ENCODE assay signal across 19 cellular contexts in genomic region chr5:55030220-55030619, GRCh38. TPM values are rescaled to one million over a fixed set of nuclear protein-coding genes. Genes with fewer than 3 reads are reported as not detected.
A peak's percentile ranks its signal among the peaks of the same experiment; 100 is the strongest.
DNase-seq lines count a peak whose midpoint lies in the region; ATAC-seq and TF ChIP-seq lines count a peak whose summit lies in the region.
"Had no signal": no experiment of that assay in that cellular context is flagged by ENCODE, and none has a peak within 500 bp of the region (broad histone marks: within the 10 kb centered on the region; RNA-seq: fewer than 3 reads in every experiment).

No MANE protein-coding gene starts in this region.

- no peaks in the 10 kb centered on the region for H3K4me1 ChIP-seq in A673 (ENCODE audit: insufficient read depth, low read length, poor library complexity, severe bottlenecking)
- H3K4me1 ChIP-seq: right atrium auricular region, uterus had no signal

- no peak for TF ChIP-seq CTCF in A673 (conservative IDR thresholded peaks at IDR 0.05; ENCODE audit: low read depth, low read length)

- H3K27me3 Mint-ChIP-seq in activated naive CD4-positive, alpha-beta T cell treated with anti-CD3 and anti-CD28 coated beads, Interleukin-2, amount 10 ng/mL, durations not matched to agents 7 days and 5 days = peaks cover 3% of the 10 kb centered on the region
- H3K27me3 Mint-ChIP-seq in effector memory CD8-positive, alpha-beta T cell = no peaks in the 10 kb centered on the region
- H3K27me3 Mint-ChIP-seq in activated T-helper 17 cell treated with anti-CD3 and anti-CD28 coated beads, Interleukin-2, amount 50 U/mL, for 72 hours = no peaks in the 10 kb centered on the region

- H3K27ac ChIP-seq in A673 (ENCODE audit: low read depth, low read length, poor library complexity, severe bottlenecking) = no peak overlapping the region
- H3K27ac ChIP-seq: cardiac muscle cell, neutrophil, right atrium auricular region, uterus had no signal

- H3K4me1 Mint-ChIP-seq in activated naive CD4-positive, alpha-beta T cell treated with anti-CD3 and anti-CD28 coated beads, Interleukin-2, amount 10 ng/mL, durations not matched to agents 7 days and 5 days = peaks cover 71% of the 10 kb centered on the region
- H3K4me1 Mint-ChIP-seq in effector memory CD8-positive, alpha-beta T cell (ENCODE audit: low read depth in 2 of 2) = peaks cover 44 to 74% of the 10 kb centered on the region in 2 donors
- H3K4me1 Mint-ChIP-seq in activated T-helper 17 cell treated with anti-CD3 and anti-CD28 coated beads, Interleukin-2, amount 50 U/mL, for 72 hours = peaks cover 15% of the 10 kb centered on the region

- H3K4me3 Mint-ChIP-seq in activated naive CD4-positive, alpha-beta T cell treated with anti-CD3 and anti-CD28 coated beads, Interleukin-2, amount 10 ng/mL, durations not matched to agents 7 days and 5 days = no peak overlapping the region
- peak overlapping the region in 1 of 2 donors; percentile 39 for H3K4me3 Mint-ChIP-seq in effector memory CD8-positive, alpha-beta T cell
- H3K4me3 Mint-ChIP-seq in activated T-helper 17 cell treated with anti-CD3 and anti-CD28 coated beads, Interleukin-2, amount 50 U/mL, for 72 hours = no peak overlapping the region

- peak; percentile 10 for ATAC-seq in effector memory CD8-positive, alpha-beta T cell (replicated peaks)
- no peak for ATAC-seq in activated T-helper 17 cell treated with anti-CD3 and anti-CD28 coated beads, Interleukin-2, amount 50 U/mL, for 72 hours (replicated peaks)
- ATAC-seq: activated CD4-positive, CD25-positive, alpha-beta regulatory T cell treated with anti-CD3 and anti-CD28 coated beads, Interleukin-2, amount 50 U/mL, for 24 hours; esophagus mucosa had no signal

- no peak for DNase-seq in activated naive CD4-positive, alpha-beta T cell treated with anti-CD3 and anti-CD28 coated beads, Interleukin-2, amount 10 ng/mL, durations not matched to agents 7 days and 5 days
- no peak for DNase-seq in activated naive CD4-positive, alpha-beta T cell treated with Interleukin-2 at 50 U/mL for 16 hours
- peak; percentile 46 for DNase-seq in NCI-H748 treated with DMSO at 0.1 percent for 48 hours (lab: John Stamatoyannopoulos, UW)
- no peak for DNase-seq in effector memory CD8-positive, alpha-beta T cell
- DNase-seq in cerebellum (ENCODE audit: low spot score) = no peak
- DNase-seq in NCI-H524 (lab: John Stamatoyannopoulos, UW) = no peak
- DNase-seq in A673 (ENCODE audit: low spot score) = no peak
- DNase-seq: activated CD8-positive, alpha-beta memory T cell treated with anti-CD3 and anti-CD28 coated beads for 24 hours; KBM-7; NCI-H187 treated with DMSO at 0.1 percent for 48 hours; NCI-H510A treated with DMSO at 0.1 percent for 48 hours; substantia nigra; uterus had no signal

- POLR2A ChIA-PET in A673 (lab: Charles Lee; ENCODE audit: low non-redundant PET) = no interaction called here

- peaks cover 7% of the 10 kb centered on the region for H3K27me3 ChIP-seq in A673 (replicated peaks; ENCODE audit: insufficient read depth, low read depth, low read length, poor library complexity)
- H3K27me3 ChIP-seq: cardiac muscle cell, right atrium auricular region, uterus had no signal

- peak overlapping the region; percentile 20 for H3K27ac Mint-ChIP-seq in activated naive CD4-positive, alpha-beta T cell treated with anti-CD3 and anti-CD28 coated beads, Interleukin-2, amount 10 ng/mL, durations not matched to agents 7 days and 5 days
- peak overlapping the region; percentile 81 to 88 for H3K27ac Mint-ChIP-seq in effector memory CD8-positive, alpha-beta T cell
- H3K27ac Mint-ChIP-seq in activated T-helper 17 cell treated with anti-CD3 and anti-CD28 coated beads, Interleukin-2, amount 50 U/mL, for 72 hours = no peak overlapping the region

- H3K9me3 Mint-ChIP-seq in activated naive CD4-positive, alpha-beta T cell treated with anti-CD3 and anti-CD28 coated beads, Interleukin-2, amount 10 ng/mL, durations not matched to agents 7 days and 5 days = peaks cover 34% of the 10 kb centered on the region
- H3K9me3 Mint-ChIP-seq in effector memory CD8-positive, alpha-beta T cell = no peaks in the 10 kb centered on the region
- no peaks in the 10 kb centered on the region for H3K9me3 Mint-ChIP-seq in activated T-helper 17 cell treated with anti-CD3 and anti-CD28 coated beads, Interleukin-2, amount 50 U/mL, for 72 hours

- peaks cover 66% of the 10 kb centered on the region for H3K36me3 Mint-ChIP-seq in activated naive CD4-positive, alpha-beta T cell treated with anti-CD3 and anti-CD28 coated beads, Interleukin-2, amount 10 ng/mL, durations not matched to agents 7 days and 5 days
- peaks cover 75% of the 10 kb centered on the region for H3K36me3 Mint-ChIP-seq in effector memory CD8-positive, alpha-beta T cell (ENCODE audit: insufficient read depth)
- no peaks in the 10 kb centered on the region for H3K36me3 Mint-ChIP-seq in activated T-helper 17 cell treated with anti-CD3 and anti-CD28 coated beads, Interleukin-2, amount 50 U/mL, for 72 hours (ENCODE audit: low read depth)

- intact Hi-C loops in A673 (cut with micrococcal nuclease; ENCODE audit: unreplicated experiment) = no loop called here

- CTCF ChIA-PET in activated naive CD4-positive, alpha-beta T cell treated with anti-CD3 and anti-CD28 coated beads, Interleukin-2, amount 10 ng/mL, durations not matched to agents 7 days and 5 days (lab: Charles Lee) = interaction anchor here (1.8 kb wide), 1 partner anchor 86 kb away, joined by 5 read pairs; no protein-coding TSS in a partner anchor
- CTCF ChIA-PET in A673 (lab: Charles Lee) = no interaction called here

- H3K9me3 ChIP-seq in A673 (ENCODE audit: low read depth, low read length, poor library complexity, severe bottlenecking) = no peaks in the 10 kb centered on the region
- H3K9me3 ChIP-seq: neutrophil, right atrium auricular region, uterus had no signal

- H3K4me3 ChIP-seq in A673 (ENCODE audit: low read depth, low read length, poor library complexity, severe bottlenecking) = no peak overlapping the region
- H3K4me3 ChIP-seq: cardiac muscle cell, right atrium auricular region, uterus had no signal

- BruUV-seq in A673 (replicated peaks; lab: Mats Ljungman, UMichigan) = no TSS peak

- H3K36me3 ChIP-seq in A673 (ENCODE audit: insufficient read depth, low read length, poor library complexity, severe bottlenecking) = no peaks in the 10 kb centered on the region
- H3K36me3 ChIP-seq: cardiac muscle cell, neutrophil, right atrium auricular region, uterus had no signal

RNA-seq across cellular contexts. Expression of gene GZMK, which starts 6.2 kb away (rescaled TPM):
- under 1 TPM; 0.43 to 0.69 TPM for total RNA-seq in activated T-helper 17 cell treated with anti-CD3 and anti-CD28 coated beads, Interleukin-2, amount 50 U/mL, for 72 hours
- total RNA-seq in cerebellum (not detected), A673 (2021) (not detected in 2 replicates)
- total RNA-seq: cardiac muscle cell, esophagus mucosa had no signal

RNA-seq across cellular contexts. Expression of gene ESM1, which starts 44.8 kb away (rescaled TPM):
- total RNA-seq in activated T-helper 17 cell treated with anti-CD3 and anti-CD28 coated beads, Interleukin-2, amount 50 U/mL, for 72 hours = 1 to 10 TPM in 1 of 2 donors, not detected in 1; 1.6 TPM
- total RNA-seq in cerebellum = 0.27 TPM
- not detected in 2 replicates for total RNA-seq in A673 (2021)
- total RNA-seq: esophagus mucosa, right atrium auricular region had no signal
